ENCODE assay signal across 1 cellular context in the genomic region with DNA sequence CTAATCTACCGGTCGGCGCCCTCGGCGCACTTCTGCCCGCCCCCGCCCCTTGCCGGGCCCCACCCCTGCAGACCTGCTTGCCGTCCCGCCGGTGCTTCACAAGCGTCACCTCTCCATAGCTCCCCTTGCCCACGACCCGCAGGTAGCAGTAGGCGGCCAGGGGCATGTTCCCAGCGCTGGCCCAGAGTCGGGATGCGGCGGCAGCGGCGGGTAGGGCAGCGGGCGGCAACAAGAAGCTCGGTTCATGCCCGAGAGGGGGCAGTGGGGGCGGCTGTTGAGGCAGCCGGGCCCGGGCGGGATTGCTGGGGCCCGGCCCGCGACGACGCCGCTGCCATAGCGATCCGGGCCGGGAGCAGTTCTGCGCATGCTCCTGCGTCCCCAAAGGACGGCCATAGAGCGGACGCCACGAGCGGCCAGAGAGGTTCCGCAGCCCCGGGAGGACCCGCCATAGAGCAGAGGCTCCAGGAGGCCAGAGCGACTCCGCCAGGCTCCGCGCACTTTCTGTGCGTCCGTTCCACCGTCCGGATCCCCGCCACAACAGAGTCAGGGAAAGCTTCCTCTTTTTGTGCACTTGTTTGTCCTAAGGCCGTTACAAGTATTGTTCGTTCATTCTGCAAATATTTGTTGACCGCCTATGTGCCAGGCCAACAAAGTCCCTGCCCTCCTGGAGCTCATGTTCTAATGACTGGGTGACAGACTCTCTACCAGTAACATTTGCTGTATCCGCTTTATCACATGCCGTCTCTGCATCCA.
TF ChIP-seq lines count a peak whose summit lies in the region.

A gene (minus strand): TSS at position 360 of the 753 bp plus-strand sequence. CDS start 194 bp downstream, at position 166.

TF ChIP-seq in GM12878, 131 proteins besides CTCF, POLR2A, EP300 and RAD21 (continued from another document and continues in another):
- TF ChIP-seq FOS (IDR thresholded peaks at IDR 0.05; ENCODE audit: borderline replicate concordance, extremely low read depth, insufficient read length) (no peak), BACH1 (IDR thresholded peaks at IDR 0.05; ENCODE audit: borderline replicate concordance) (0 out of 2 replicates have a peak, but pooled peaks have one; percentile 11), NRF1 (conservative IDR thresholded peaks at IDR 0.05; ENCODE audit: low read depth, low read length) (peak; percentile 62), EGR1 (IDR thresholded peaks at IDR 0.05; ENCODE audit: borderline replicate concordance in 1 of 2, low read depth in 2 of 2, low read length in 2 of 2) (peak in 1 of 2 experiments; percentile 65; a peak in 1 of 3 replicates), TCF7 (IDR thresholded peaks at IDR 0.05; ENCODE audit: borderline replicate concordance) (no peak), SUPT20H (IDR thresholded peaks at IDR 0.05; ENCODE audit: borderline replicate concordance, control insufficient read depth, low read depth, low read length) (no peak), NR2F1 (conservative IDR thresholded peaks at IDR 0.05) (0 out of 2 replicates have a peak, but pooled peaks have one; percentile 23), HDGF (IDR thresholded peaks at IDR 0.05) (no peak), SMAD5 (IDR thresholded peaks at IDR 0.05; ENCODE audit: low read depth) (peak; percentile 91), CREB1 (IDR thresholded peaks at IDR 0.05; ENCODE audit: low read depth) (peak; percentile 91), RAD51 (IDR thresholded peaks at IDR 0.05) (no peak), BRCA1 (IDR thresholded peaks at IDR 0.05; ENCODE audit: low read depth, low read length) (no peak), GABPA (IDR thresholded peaks at IDR 0.05; ENCODE audit: low read depth) (0 out of 2 replicates have a peak, but pooled peaks have one; percentile 59), SPI1 (IDR thresholded peaks at IDR 0.05; ENCODE audit: borderline replicate concordance, insufficient read depth, low read depth, low read length) (peak; percentile 44; the same call in 1 of the 2 replicates), ZNF274 (IDR thresholded peaks at IDR 0.05; ENCODE audit: insufficient read depth, insufficient read length) (no peak), ZBED1 (IDR thresholded peaks at IDR 0.05; ENCODE audit: borderline replicate concordance) (peak; percentile 70; the same call in 1 of the 2 replicates), ZNF622 (IDR thresholded peaks at IDR 0.05) (no peak), BMI1 (IDR thresholded peaks at IDR 0.05; ENCODE audit: borderline replicate concordance) (peak; percentile 83), ZNF207 (IDR thresholded peaks at IDR 0.05; ENCODE audit: borderline replicate concordance) (peak; percentile 88; the same call in 1 of the 2 replicates), ZNF217 (IDR thresholded peaks at IDR 0.05) (no peak)
- TF ChIP-seq, protein P1, sequence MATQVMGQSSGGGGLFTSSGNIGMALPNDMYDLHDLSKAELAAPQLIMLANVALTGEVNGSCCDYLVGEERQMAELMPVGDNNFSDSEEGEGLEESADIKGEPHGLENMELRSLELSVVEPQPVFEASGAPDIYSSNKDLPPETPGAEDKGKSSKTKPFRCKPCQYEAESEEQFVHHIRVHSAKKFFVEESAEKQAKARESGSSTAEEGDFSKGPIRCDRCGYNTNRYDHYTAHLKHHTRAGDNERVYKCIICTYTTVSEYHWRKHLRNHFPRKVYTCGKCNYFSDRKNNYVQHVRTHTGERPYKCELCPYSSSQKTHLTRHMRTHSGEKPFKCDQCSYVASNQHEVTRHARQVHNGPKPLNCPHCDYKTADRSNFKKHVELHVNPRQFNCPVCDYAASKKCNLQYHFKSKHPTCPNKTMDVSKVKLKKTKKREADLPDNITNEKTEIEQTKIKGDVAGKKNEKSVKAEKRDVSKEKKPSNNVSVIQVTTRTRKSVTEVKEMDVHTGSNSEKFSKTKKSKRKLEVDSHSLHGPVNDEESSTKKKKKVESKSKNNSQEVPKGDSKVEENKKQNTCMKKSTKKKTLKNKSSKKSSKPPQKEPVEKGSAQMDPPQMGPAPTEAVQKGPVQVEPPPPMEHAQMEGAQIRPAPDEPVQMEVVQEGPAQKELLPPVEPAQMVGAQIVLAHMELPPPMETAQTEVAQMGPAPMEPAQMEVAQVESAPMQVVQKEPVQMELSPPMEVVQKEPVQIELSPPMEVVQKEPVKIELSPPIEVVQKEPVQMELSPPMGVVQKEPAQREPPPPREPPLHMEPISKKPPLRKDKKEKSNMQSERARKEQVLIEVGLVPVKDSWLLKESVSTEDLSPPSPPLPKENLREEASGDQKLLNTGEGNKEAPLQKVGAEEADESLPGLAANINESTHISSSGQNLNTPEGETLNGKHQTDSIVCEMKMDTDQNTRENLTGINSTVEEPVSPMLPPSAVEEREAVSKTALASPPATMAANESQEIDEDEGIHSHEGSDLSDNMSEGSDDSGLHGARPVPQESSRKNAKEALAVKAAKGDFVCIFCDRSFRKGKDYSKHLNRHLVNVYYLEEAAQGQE (IDR thresholded peaks at IDR 0.05; ENCODE audit: low read depth, low read length), result 0 out of 2 replicates have a peak, but pooled peaks have one; percentile 10
- TF ChIP-seq, protein P2, sequence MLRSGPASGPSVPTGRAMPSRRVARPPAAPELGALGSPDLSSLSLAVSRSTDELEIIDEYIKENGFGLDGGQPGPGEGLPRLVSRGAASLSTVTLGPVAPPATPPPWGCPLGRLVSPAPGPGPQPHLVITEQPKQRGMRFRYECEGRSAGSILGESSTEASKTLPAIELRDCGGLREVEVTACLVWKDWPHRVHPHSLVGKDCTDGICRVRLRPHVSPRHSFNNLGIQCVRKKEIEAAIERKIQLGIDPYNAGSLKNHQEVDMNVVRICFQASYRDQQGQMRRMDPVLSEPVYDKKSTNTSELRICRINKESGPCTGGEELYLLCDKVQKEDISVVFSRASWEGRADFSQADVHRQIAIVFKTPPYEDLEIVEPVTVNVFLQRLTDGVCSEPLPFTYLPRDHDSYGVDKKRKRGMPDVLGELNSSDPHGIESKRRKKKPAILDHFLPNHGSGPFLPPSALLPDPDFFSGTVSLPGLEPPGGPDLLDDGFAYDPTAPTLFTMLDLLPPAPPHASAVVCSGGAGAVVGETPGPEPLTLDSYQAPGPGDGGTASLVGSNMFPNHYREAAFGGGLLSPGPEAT (IDR thresholded peaks at IDR 0.05; ENCODE audit: low read depth), result peak; percentile 86
- TF ChIP-seq, protein P3, sequence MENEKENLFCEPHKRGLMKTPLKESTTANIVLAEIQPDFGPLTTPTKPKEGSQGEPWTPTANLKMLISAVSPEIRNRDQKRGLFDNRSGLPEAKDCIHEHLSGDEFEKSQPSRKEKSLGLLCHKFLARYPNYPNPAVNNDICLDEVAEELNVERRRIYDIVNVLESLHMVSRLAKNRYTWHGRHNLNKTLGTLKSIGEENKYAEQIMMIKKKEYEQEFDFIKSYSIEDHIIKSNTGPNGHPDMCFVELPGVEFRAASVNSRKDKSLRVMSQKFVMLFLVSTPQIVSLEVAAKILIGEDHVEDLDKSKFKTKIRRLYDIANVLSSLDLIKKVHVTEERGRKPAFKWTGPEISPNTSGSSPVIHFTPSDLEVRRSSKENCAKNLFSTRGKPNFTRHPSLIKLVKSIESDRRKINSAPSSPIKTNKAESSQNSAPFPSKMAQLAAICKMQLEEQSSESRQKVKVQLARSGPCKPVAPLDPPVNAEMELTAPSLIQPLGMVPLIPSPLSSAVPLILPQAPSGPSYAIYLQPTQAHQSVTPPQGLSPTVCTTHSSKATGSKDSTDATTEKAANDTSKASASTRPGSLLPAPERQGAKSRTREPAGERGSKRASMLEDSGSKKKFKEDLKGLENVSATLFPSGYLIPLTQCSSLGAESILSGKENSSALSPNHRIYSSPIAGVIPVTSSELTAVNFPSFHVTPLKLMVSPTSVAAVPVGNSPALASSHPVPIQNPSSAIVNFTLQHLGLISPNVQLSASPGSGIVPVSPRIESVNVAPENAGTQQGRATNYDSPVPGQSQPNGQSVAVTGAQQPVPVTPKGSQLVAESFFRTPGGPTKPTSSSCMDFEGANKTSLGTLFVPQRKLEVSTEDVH (IDR thresholded peaks at IDR 0.05; ENCODE audit: low read depth, partially characterized antibody), result no peak
- TF ChIP-seq, protein P4, sequence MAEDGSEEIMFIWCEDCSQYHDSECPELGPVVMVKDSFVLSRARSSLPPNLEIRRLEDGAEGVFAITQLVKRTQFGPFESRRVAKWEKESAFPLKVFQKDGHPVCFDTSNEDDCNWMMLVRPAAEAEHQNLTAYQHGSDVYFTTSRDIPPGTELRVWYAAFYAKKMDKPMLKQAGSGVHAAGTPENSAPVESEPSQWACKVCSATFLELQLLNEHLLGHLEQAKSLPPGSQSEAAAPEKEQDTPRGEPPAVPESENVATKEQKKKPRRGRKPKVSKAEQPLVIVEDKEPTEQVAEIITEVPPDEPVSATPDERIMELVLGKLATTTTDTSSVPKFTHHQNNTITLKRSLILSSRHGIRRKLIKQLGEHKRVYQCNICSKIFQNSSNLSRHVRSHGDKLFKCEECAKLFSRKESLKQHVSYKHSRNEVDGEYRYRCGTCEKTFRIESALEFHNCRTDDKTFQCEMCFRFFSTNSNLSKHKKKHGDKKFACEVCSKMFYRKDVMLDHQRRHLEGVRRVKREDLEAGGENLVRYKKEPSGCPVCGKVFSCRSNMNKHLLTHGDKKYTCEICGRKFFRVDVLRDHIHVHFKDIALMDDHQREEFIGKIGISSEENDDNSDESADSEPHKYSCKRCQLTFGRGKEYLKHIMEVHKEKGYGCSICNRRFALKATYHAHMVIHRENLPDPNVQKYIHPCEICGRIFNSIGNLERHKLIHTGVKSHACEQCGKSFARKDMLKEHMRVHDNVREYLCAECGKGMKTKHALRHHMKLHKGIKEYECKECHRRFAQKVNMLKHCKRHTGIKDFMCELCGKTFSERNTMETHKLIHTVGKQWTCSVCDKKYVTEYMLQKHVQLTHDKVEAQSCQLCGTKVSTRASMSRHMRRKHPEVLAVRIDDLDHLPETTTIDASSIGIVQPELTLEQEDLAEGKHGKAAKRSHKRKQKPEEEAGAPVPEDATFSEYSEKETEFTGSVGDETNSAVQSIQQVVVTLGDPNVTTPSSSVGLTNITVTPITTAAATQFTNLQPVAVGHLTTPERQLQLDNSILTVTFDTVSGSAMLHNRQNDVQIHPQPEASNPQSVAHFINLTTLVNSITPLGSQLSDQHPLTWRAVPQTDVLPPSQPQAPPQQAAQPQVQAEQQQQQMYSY (CRISPR knock-in tag; IDR thresholded peaks at IDR 0.05), result no peak
- TF ChIP-seq, protein P5, sequence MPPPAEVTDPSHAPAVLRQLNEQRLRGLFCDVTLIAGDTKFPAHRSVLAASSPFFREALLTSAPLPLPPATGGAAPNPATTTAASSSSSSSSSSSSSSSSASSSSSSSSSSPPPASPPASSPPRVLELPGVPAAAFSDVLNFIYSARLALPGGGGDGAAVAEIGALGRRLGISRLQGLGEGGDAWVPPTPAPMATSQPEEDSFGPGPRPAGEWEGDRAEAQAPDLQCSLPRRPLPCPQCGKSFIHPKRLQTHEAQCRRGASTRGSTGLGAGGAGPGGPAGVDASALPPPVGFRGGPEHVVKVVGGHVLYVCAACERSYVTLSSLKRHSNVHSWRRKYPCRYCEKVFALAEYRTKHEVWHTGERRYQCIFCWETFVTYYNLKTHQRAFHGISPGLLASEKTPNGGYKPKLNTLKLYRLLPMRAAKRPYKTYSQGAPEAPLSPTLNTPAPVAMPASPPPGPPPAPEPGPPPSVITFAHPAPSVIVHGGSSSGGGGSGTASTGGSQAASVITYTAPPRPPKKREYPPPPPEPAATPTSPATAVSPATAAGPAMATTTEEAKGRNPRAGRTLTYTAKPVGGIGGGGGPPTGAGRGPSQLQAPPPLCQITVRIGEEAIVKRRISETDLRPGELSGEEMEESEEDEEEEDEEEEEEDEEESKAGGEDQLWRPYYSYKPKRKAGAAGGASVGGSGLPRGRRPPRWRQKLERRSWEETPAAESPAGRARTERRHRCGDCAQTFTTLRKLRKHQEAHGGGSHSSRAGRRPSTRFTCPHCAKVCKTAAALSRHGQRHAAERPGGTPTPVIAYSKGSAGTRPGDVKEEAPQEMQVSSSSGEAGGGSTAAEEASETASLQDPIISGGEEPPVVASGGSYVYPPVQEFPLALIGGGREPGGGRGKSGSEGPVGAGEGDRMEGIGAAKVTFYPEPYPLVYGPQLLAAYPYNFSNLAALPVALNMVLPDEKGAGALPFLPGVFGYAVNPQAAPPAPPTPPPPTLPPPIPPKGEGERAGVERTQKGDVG (CRISPR knock-in tag; IDR thresholded peaks at IDR 0.05), result no peak
- TF ChIP-seq, protein P6, sequence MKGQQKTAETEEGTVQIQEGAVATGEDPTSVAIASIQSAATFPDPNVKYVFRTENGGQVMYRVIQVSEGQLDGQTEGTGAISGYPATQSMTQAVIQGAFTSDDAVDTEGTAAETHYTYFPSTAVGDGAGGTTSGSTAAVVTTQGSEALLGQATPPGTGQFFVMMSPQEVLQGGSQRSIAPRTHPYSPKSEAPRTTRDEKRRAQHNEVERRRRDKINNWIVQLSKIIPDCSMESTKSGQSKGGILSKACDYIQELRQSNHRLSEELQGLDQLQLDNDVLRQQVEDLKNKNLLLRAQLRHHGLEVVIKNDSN (IDR thresholded peaks at IDR 0.05; ENCODE audit: borderline replicate concordance, extremely low read length, insufficient read depth, low read depth, low read length), result no peak
- TF ChIP-seq, protein P7, sequence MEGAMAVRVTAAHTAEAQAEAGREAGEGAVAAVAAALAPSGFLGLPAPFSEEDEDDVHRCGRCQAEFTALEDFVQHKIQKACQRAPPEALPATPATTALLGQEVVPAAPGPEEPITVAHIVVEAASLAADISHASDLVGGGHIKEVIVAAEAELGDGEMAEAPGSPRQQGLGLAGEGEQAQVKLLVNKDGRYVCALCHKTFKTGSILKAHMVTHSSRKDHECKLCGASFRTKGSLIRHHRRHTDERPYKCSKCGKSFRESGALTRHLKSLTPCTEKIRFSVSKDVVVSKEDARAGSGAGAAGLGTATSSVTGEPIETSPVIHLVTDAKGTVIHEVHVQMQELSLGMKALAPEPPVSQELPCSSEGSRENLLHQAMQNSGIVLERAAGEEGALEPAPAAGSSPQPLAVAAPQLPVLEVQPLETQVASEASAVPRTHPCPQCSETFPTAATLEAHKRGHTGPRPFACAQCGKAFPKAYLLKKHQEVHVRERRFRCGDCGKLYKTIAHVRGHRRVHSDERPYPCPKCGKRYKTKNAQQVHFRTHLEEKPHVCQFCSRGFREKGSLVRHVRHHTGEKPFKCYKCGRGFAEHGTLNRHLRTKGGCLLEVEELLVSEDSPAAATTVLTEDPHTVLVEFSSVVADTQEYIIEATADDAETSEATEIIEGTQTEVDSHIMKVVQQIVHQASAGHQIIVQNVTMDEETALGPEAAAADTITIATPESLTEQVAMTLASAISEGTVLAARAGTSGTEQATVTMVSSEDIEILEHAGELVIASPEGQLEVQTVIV (IDR thresholded peaks at IDR 0.05; ENCODE audit: borderline replicate concordance, partially characterized antibody), result no peak
